ENCODE assay signal across 29 cellular contexts in the genomic region with DNA sequence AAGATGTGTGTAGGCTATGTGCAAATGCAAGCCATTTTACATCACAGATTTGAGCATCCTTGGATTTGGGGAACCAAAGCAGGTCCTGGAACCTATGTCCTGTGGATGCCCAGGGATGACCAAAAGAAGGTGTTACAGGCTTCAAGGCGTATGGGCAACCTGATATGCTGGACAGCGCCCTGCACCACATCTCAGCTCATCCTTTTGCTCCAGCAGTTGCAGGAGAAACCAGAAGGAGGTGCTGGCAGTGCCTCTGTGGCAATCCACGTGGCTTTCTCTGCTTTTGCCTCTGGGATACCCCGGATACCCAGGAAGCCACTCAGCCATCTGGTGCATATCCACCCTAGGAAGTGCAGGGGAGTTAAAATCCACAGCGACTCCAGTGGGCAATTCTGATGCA.
DNase-seq lines count a peak whose midpoint lies in the region; FAIRE-seq and TF ChIP-seq lines count a peak whose summit lies in the region.
"Had no signal": no experiment of that assay in that cellular context is flagged by ENCODE, and none has a peak within 500 bp of the region (broad histone marks: within the 10 kb centered on the region; RNA-seq: fewer than 3 reads in every experiment).

No MANE protein-coding gene starts in this region.

- TF ChIP-seq RAD21 in H1 (IDR thresholded peaks at IDR 0.05 in 1 of 2, conservative IDR thresholded peaks at IDR 0.05 in 1 of 2; ENCODE audit: low read depth in 2 of 2, low read length in 2 of 2), result peak; percentile 47 to 64

- H2AK5ac ChIP-seq in H9 (ENCODE audit: insufficient read length, low read length), result no peak overlapping the region
- no peak overlapping the region for H2AK5ac ChIP-seq in H1 (ENCODE audit: low read depth, low read length)

- H3K14ac ChIP-seq in H9 (ENCODE audit: insufficient read depth, low read length), result no peak overlapping the region
- H3K14ac ChIP-seq in H1 (ENCODE audit: insufficient read length), result no peak overlapping the region

- no peak overlapping the region for H2BK120ac ChIP-seq in H9 (ENCODE audit: low read depth, low read length, poor library complexity, severe bottlenecking)
- no peak overlapping the region for H2BK120ac ChIP-seq in H1 (replicated peaks; ENCODE audit: low read depth, low read length)

- H3K4me2 ChIP-seq in H9 (ENCODE audit: insufficient read depth, insufficient read length, low read length), result no peak overlapping the region
- no peak overlapping the region for H3K4me2 ChIP-seq in H1 (ENCODE audit: insufficient read depth in 1 of 2, low read depth in 2 of 2, low read length in 2 of 2)
- H3K4me2 ChIP-seq in neural progenitor cell, result no peak overlapping the region
- H3K4me2 ChIP-seq: BLaER1 treated with 17β-estradiol and CSF1 and Interleukin-3, amounts not matched to agents 10 nM and 100 nM had no signal

- H4K20me1 ChIP-seq in H9 (ENCODE audit: control insufficient read depth, insufficient read depth, insufficient read length), result no peaks in the 10 kb centered on the region
- H4K20me1 ChIP-seq in H1 (replicated peaks in 1 of 2; ENCODE audit: control insufficient read depth in 1 of 2, insufficient read depth in 2 of 2, low read length in 2 of 2), result peaks cover 0 to 1% of the 10 kb centered on the region in 2 experiments
- H4K20me1 ChIP-seq in neural progenitor cell (ENCODE audit: low read depth), result no peaks in the 10 kb centered on the region
- H4K20me1 ChIP-seq: BLaER1 treated with 17β-estradiol and CSF1 and Interleukin-3, amounts not matched to agents 10 nM and 100 nM had no signal

- H3K79me1 ChIP-seq in H9 (ENCODE audit: insufficient read depth, low read depth, low read length, poor library complexity, severe bottlenecking), result no peaks in the 10 kb centered on the region
- H3K79me1 ChIP-seq in H1 (ENCODE audit: low read depth, low read length), result no peaks in the 10 kb centered on the region

- H3K27ac Mint-ChIP-seq in H9, result no peak overlapping the region
- no peak overlapping the region for H3K27ac Mint-ChIP-seq in neural progenitor cell
- H3K27ac Mint-ChIP-seq: activated naive CD4-positive, alpha-beta T cell treated with anti-CD3 and anti-CD28 coated beads, Interleukin-2, amount 10 ng/mL, durations not matched to agents 7 days and 5 days; activated T-helper 17 cell treated with anti-CD3 and anti-CD28 coated beads, Interleukin-2, amount 50 U/mL, for 72 hours; natural killer cell treated with Interleukin-12 subunit alpha and Interleukin-12 subunit beta and Interleukin-15 and Interleukin-18, amount 100 ng/mL, for 72 hours; stimulated activated naive B cell treated with anti-CD40 and anti-IgM and Interleukin-4, amounts not matched to agents 10 μg/mL and 1 μg/mL and 100 μg/mL, for 72 hours; type B pancreatic cell had no signal

- H3K36me3 Mint-ChIP-seq in H9 (ENCODE audit: insufficient read depth in 1 of 3, low read depth in 3 of 3) (no peaks in the 10 kb centered on the region), neural progenitor cell (no peaks in the 10 kb centered on the region)
- H3K36me3 Mint-ChIP-seq: activated naive CD4-positive, alpha-beta T cell treated with anti-CD3 and anti-CD28 coated beads, Interleukin-2, amount 10 ng/mL, durations not matched to agents 7 days and 5 days; natural killer cell treated with Interleukin-12 subunit alpha and Interleukin-12 subunit beta and Interleukin-15 and Interleukin-18, amount 100 ng/mL, for 72 hours; stimulated activated naive B cell treated with anti-CD40 and anti-IgM and Interleukin-4, amounts not matched to agents 10 μg/mL and 1 μg/mL and 100 μg/mL, for 72 hours; type B pancreatic cell had no signal

- intact Hi-C loops in esophagus squamous epithelium (cut with DNase I), result no loop called here

- H2BK15ac ChIP-seq in H9 (ENCODE audit: low read depth, low read length), result no peak overlapping the region
- no peak overlapping the region for H2BK15ac ChIP-seq in H1 (ENCODE audit: low read length)

- H3K4ac ChIP-seq in H9 (ENCODE audit: low read depth, low read length), result no peak overlapping the region
- H3K4ac ChIP-seq in H1 (replicated peaks; ENCODE audit: insufficient read length, low read depth, low read length), result no peak overlapping the region

- H3K4me1 ChIP-seq in H9 (ENCODE audit: insufficient read depth, low read length) (no peaks in the 10 kb centered on the region), H1 (replicated peaks in 1 of 4; ENCODE audit: control insufficient read depth in 3 of 4, insufficient read depth in 4 of 4, low read length in 3 of 4) (no peaks in the 10 kb centered on the region), neural progenitor cell (no peaks in the 10 kb centered on the region), esophagus squamous epithelium (peaks cover 0 to 35% (median 0%) of the 10 kb centered on the region in 3 donors)
- H3K4me1 ChIP-seq: adrenal gland had no signal

- H3K9ac ChIP-seq in H9 (ENCODE audit: extremely low read depth, insufficient read length, low read length) (no peak overlapping the region), H1 (replicated peaks in 1 of 4; ENCODE audit: extremely low read depth in 1 of 4, low read depth in 3 of 4, low read length in 3 of 4) (no peak overlapping the region), neural progenitor cell (no peak overlapping the region)
- H3K9ac ChIP-seq: BLaER1 treated with 17β-estradiol and CSF1 and Interleukin-3, amounts not matched to agents 10 nM and 100 nM had no signal

- H3K56ac ChIP-seq in H9 (ENCODE audit: insufficient read length, low read depth, low read length) (no peak overlapping the region), H1 (replicated peaks; ENCODE audit: insufficient read length, low read depth, low read length) (no peak overlapping the region)

- WGBS in H9 (ENCODE audit: extremely low coverage, insufficient read length, low lambda C conversion rate), result no CpG with 5 or more reads among the region's 5 CpGs
- 45% methylated on average over 5 of the region's 5 CpGs; no CpG with 5 or more reads in 1 of the 2 experiments for WGBS in H1 (ENCODE audit: extremely low coverage in 1 of 2, insufficient coverage in 1 of 2, insufficient read length in 1 of 2, insufficient replicate concordance in 2 of 2, low coverage in 1 of 2, low lambda C conversion rate in 2 of 2, missing lambda C conversion rate in 1 of 2), 2 experiments
- WGBS in esophagus squamous epithelium, 2 donors, result 37 to 65% methylated on average over 2 to 5 of the region's 5 CpGs

- DNase-seq in H9, result peak; percentile 75
- DNase-seq in NCI-H1694 (lab: John Stamatoyannopoulos, UW), result peak; percentile 84
- DNase-seq in H1 (ENCODE audit: low read depth in 1 of 2, low spot score in 2 of 2), result peak in 1 of 2 experiments; percentile 54
- peak; percentile 42 for DNase-seq in neural progenitor cell (ENCODE audit: low spot score)
- DNase-seq in NOMO-1 treated with DMSO at 0.1 percent for 48 hours (lab: John Stamatoyannopoulos, UW; ENCODE audit: unreplicated experiment), result no peak
- DNase-seq in H4 (ENCODE audit: low spot score), result no peak
- no peak for DNase-seq in esophagus squamous epithelium (lab: John Stamatoyannopoulos, UW)
- DNase-seq: activated CD4-positive, alpha-beta T cell treated with anti-CD3 and anti-CD28 coated beads for 48 hours; activated naive CD4-positive, alpha-beta T cell treated with anti-CD3 and anti-CD28 coated beads, Interleukin-2, amount 10 ng/mL, durations not matched to agents 7 days and 5 days; adrenal gland; dermis blood vessel endothelial cell; foreskin fibroblast; head of caudate nucleus; left cardiac atrium; mammary epithelial cell; NCI-H146; NCI-H510A; NK-92 treated with Interleukin-12 subunit alpha and Interleukin-12 subunit beta, amount 100 ng/mL, for 24 hours; PC-3; SHP77; stimulated activated naive B cell treated with anti-CD40 and anti-IgM and Interleukin-4, amounts not matched to agents 10 μg/mL and 1 μg/mL and 100 μg/mL, for 72 hours; WERI-Rb-1 had no signal

- CTCF ChIA-PET in H1 (lab: Charles Lee; ENCODE audit: partially characterized antibody), result interaction anchor here (0.7 to 2.9 kb wide), 14 partner anchors 9 to 179 kb away, joined by 3 to 14 read pairs (median 4); no protein-coding TSS in a partner anchor

- no peak overlapping the region for H3K27ac ChIP-seq in H9 (ENCODE audit: insufficient read length, low read depth, low read length)
- H3K27ac ChIP-seq in H1 (ENCODE audit: low read depth, low read length), result no peak overlapping the region
- no peak overlapping the region for H3K27ac ChIP-seq in neural progenitor cell
- no peak overlapping the region for H3K27ac ChIP-seq in esophagus squamous epithelium
- H3K27ac ChIP-seq: adrenal gland; BLaER1 treated with 17β-estradiol and CSF1 and Interleukin-3, amounts not matched to agents 10 nM and 100 nM; HL-60; WERI-Rb-1 had no signal

- TF ChIP-seq EP300 in H1 (IDR thresholded peaks at IDR 0.05; ENCODE audit: borderline replicate concordance in 1 of 2, low read depth in 2 of 2, low read length in 2 of 2), result no peak

- H2AFZ ChIP-seq in H9 (ENCODE audit: low read length) (no peak overlapping the region), H1 (ENCODE audit: low read length) (no peak overlapping the region), neural progenitor cell (replicated peaks) (no peak overlapping the region)

- H3K23me2 ChIP-seq in H9 (ENCODE audit: insufficient read length, low read depth, low read length, poor library complexity, severe bottlenecking) (no peaks in the 10 kb centered on the region), H1 (ENCODE audit: low read depth, low read length) (no peaks in the 10 kb centered on the region; the same call in 1 of the 2 replicates)

- no peak overlapping the region for H3K23ac ChIP-seq in H9 (ENCODE audit: insufficient read length, low read depth, low read length)
- no peak overlapping the region for H3K23ac ChIP-seq in H1 (ENCODE audit: insufficient read length)

- H3K4me3 ChIP-seq in H1 (ENCODE audit: extremely low read depth in 1 of 4, insufficient read depth in 2 of 4, low read depth in 3 of 4, low read length in 4 of 4) (no peak overlapping the region), neural progenitor cell (no peak overlapping the region), esophagus squamous epithelium (no peak overlapping the region)
- H3K4me3 ChIP-seq: adrenal gland; BLaER1 treated with 17β-estradiol and CSF1 and Interleukin-3, amounts not matched to agents 10 nM and 100 nM had no signal

- TF ChIP-seq POLR2A in H1 (IDR thresholded peaks at IDR 0.05; ENCODE audit: control extremely low read depth in 1 of 2, low read depth in 2 of 2, low read length in 2 of 2), result no peak
- TF ChIP-seq POLR2A in esophagus squamous epithelium (IDR thresholded peaks at IDR 0.05), result no peak

- TF ChIP-seq CTCF in H9 (conservative IDR thresholded peaks at IDR 0.05) (peak; percentile 62), H1 (IDR thresholded peaks at IDR 0.05; ENCODE audit: control extremely low read depth in 1 of 3, insufficient read depth in 1 of 3, low read depth in 1 of 3, low read length in 3 of 3) (peak; percentile 65 to 75 (median 66)), neural progenitor cell (IDR thresholded peaks at IDR 0.05) (peak; percentile 40), esophagus squamous epithelium (IDR thresholded peaks at IDR 0.05) (no peak)

- no peak overlapping the region for H2BK20ac ChIP-seq in H9 (ENCODE audit: low read depth, low read length, poor library complexity, severe bottlenecking)
- no peak overlapping the region for H2BK20ac ChIP-seq in H1 (ENCODE audit: low read length)

- H3K36me3 ChIP-seq in H1 (ENCODE audit: control insufficient read depth in 2 of 4, insufficient read depth in 4 of 4, low read length in 3 of 4), result no peaks in the 10 kb centered on the region
- H3K36me3 ChIP-seq in neural progenitor cell, result no peaks in the 10 kb centered on the region
- H3K36me3 ChIP-seq in esophagus squamous epithelium, result no peaks in the 10 kb centered on the region
- H3K36me3 ChIP-seq: adrenal gland; BLaER1 treated with 17β-estradiol and CSF1 and Interleukin-3, amounts not matched to agents 10 nM and 100 nM; WERI-Rb-1 had no signal

- H3K4me1 Mint-ChIP-seq in H9 (peaks cover 0 to 9% of the 10 kb centered on the region in 2 experiments; a peak in 2 of 4 replicates), neural progenitor cell (no peaks in the 10 kb centered on the region)
- H3K4me1 Mint-ChIP-seq: activated naive CD4-positive, alpha-beta T cell treated with anti-CD3 and anti-CD28 coated beads, Interleukin-2, amount 10 ng/mL, durations not matched to agents 7 days and 5 days; activated T-helper 17 cell treated with anti-CD3 and anti-CD28 coated beads, Interleukin-2, amount 50 U/mL, for 72 hours; central memory CD8-positive, alpha-beta T cell; stimulated activated naive B cell treated with anti-CD40 and anti-IgM and Interleukin-4, amounts not matched to agents 10 μg/mL and 1 μg/mL and 100 μg/mL, for 72 hours had no signal

- H3K9me3 ChIP-seq in H9 (ENCODE audit: control insufficient read depth, low read depth, low read length), result no peaks in the 10 kb centered on the region
- H3K9me3 ChIP-seq in H1 (ENCODE audit: insufficient read depth in 2 of 2, low read depth in 1 of 2, low read length in 1 of 2), result no peaks in the 10 kb centered on the region
- no peaks in the 10 kb centered on the region for H3K9me3 ChIP-seq in neural progenitor cell (ENCODE audit: low read depth)
- H3K9me3 ChIP-seq in esophagus squamous epithelium, result no peaks in the 10 kb centered on the region
- H3K9me3 ChIP-seq: adrenal gland; BLaER1 treated with 17β-estradiol and CSF1 and Interleukin-3, amounts not matched to agents 10 nM and 100 nM had no signal

- H3K18ac ChIP-seq in H9 (ENCODE audit: insufficient read length, low read depth, low read length) (no peak overlapping the region), H1 (ENCODE audit: extremely low read depth, low read length) (no peak overlapping the region)

- no peak overlapping the region for H3K4me3 Mint-ChIP-seq in H9
- no peak overlapping the region for H3K4me3 Mint-ChIP-seq in neural progenitor cell
- H3K4me3 Mint-ChIP-seq: activated naive CD4-positive, alpha-beta T cell treated with anti-CD3 and anti-CD28 coated beads, Interleukin-2, amount 10 ng/mL, durations not matched to agents 7 days and 5 days; activated T-helper 17 cell treated with anti-CD3 and anti-CD28 coated beads, Interleukin-2, amount 50 U/mL, for 72 hours; central memory CD8-positive, alpha-beta T cell; natural killer cell treated with Interleukin-12 subunit alpha and Interleukin-12 subunit beta and Interleukin-15 and Interleukin-18, amount 100 ng/mL, for 72 hours; stimulated activated naive B cell treated with anti-CD40 and anti-IgM and Interleukin-4, amounts not matched to agents 10 μg/mL and 1 μg/mL and 100 μg/mL, for 72 hours; type B pancreatic cell had no signal

- H4K8ac ChIP-seq in H9 (replicated peaks; ENCODE audit: insufficient read length, low read depth, low read length), result no peak overlapping the region
- no peak overlapping the region for H4K8ac ChIP-seq in H1 (ENCODE audit: extremely low read depth, insufficient read depth, low read length)

- H2BK5ac ChIP-seq in H9 (ENCODE audit: insufficient read length, low read length) (no peak overlapping the region), H1 (ENCODE audit: low read depth, low read length) (no peak overlapping the region)

- H3T11ph ChIP-seq in H9 (ENCODE audit: low read length), result no peak overlapping the region

- H3F3A ChIP-seq in neural progenitor cell (ENCODE audit: low read depth), result no peaks in the 10 kb centered on the region

- no peak for FAIRE-seq in H1 (lab: Jason Lieb, UNC)
- FAIRE-seq: G401.6 had no signal

- H4K91ac ChIP-seq in H9 (ENCODE audit: insufficient read length, low read depth, low read length) (no peak overlapping the region), H1 (replicated peaks; ENCODE audit: insufficient read length, low read length) (no peak overlapping the region)

- POLR2A ChIA-PET in H1 (lab: Charles Lee; ENCODE audit: partially characterized antibody), result no interaction called here

- H3K79me2 ChIP-seq in H9 (ENCODE audit: insufficient read depth, low read length), result no peaks in the 10 kb centered on the region
- H3K79me2 ChIP-seq in H1 (ENCODE audit: control insufficient read depth in 1 of 2, insufficient read depth in 2 of 2, low read length in 2 of 2), result no peaks in the 10 kb centered on the region
- no peaks in the 10 kb centered on the region for H3K79me2 ChIP-seq in neural progenitor cell (ENCODE audit: low read depth)

- no peak overlapping the region for H4K5ac ChIP-seq in H9 (ENCODE audit: insufficient read length, low read depth, low read length)
- H4K5ac ChIP-seq in H1 (ENCODE audit: insufficient read length, low read depth, low read length), result no peak overlapping the region

- no peaks in the 10 kb centered on the region for H3K27me3 ChIP-seq in H9 (ENCODE audit: insufficient read depth, low read length)
- H3K27me3 ChIP-seq in H1 (replicated peaks in 1 of 4; ENCODE audit: control insufficient read depth in 3 of 4, extremely low read depth in 1 of 4, insufficient read depth in 3 of 4, low read length in 3 of 4), result no peaks in the 10 kb centered on the region
- no peaks in the 10 kb centered on the region for H3K27me3 ChIP-seq in neural progenitor cell
- peaks cover 0 to 14% (median 0%) of the 10 kb centered on the region in 4 donors for H3K27me3 ChIP-seq in esophagus squamous epithelium
- H3K27me3 ChIP-seq: adrenal gland; BLaER1 treated with 17β-estradiol and CSF1 and Interleukin-3, amounts not matched to agents 10 nM and 100 nM had no signal

- H2BK12ac ChIP-seq in H9 (ENCODE audit: insufficient read length, low read depth, low read length), result no peak overlapping the region
- no peak overlapping the region for H2BK12ac ChIP-seq in H1 (ENCODE audit: low read depth, low read length)

- H3K27me3 Mint-ChIP-seq in H9 (ENCODE audit: low read depth), result no peaks in the 10 kb centered on the region; the same call in 1 of the 2 replicates
- H3K27me3 Mint-ChIP-seq in neural progenitor cell (ENCODE audit: insufficient read depth, low read depth), result peaks cover 8% of the 10 kb centered on the region
- H3K27me3 Mint-ChIP-seq: activated naive CD4-positive, alpha-beta T cell treated with anti-CD3 and anti-CD28 coated beads, Interleukin-2, amount 10 ng/mL, durations not matched to agents 7 days and 5 days had no signal

- H3K9me3 Mint-ChIP-seq in H9 (no peaks in the 10 kb centered on the region), neural progenitor cell (no peaks in the 10 kb centered on the region)
- H3K9me3 Mint-ChIP-seq: activated naive CD4-positive, alpha-beta T cell treated with anti-CD3 and anti-CD28 coated beads, Interleukin-2, amount 10 ng/mL, durations not matched to agents 7 days and 5 days; activated T-helper 17 cell treated with anti-CD3 and anti-CD28 coated beads, Interleukin-2, amount 50 U/mL, for 72 hours; central memory CD8-positive, alpha-beta T cell; natural killer cell treated with Interleukin-12 subunit alpha and Interleukin-12 subunit beta and Interleukin-15 and Interleukin-18, amount 100 ng/mL, for 72 hours; type B pancreatic cell had no signal

Comparison
In these comparisons a context has a peak if more than half of its experiments do, and no peak if none do; other contexts are left out.
1. DNase-seq: peak in H9 (single experiment), NCI-H1694 (single experiment) and neural progenitor cell (single experiment); none in NOMO-1 treated with DMSO at 0.1 percent for 48 hours (single experiment), H4 (single experiment) and esophagus squamous epithelium (single experiment).
2. CTCF ChIP-seq: peak in H9 (single experiment), H1 (3 of 3) and neural progenitor cell (single experiment); none in esophagus squamous epithelium (0 of 6).